11 cellular contexts compared by ENCODE assay signal in the genomic region with DNA sequence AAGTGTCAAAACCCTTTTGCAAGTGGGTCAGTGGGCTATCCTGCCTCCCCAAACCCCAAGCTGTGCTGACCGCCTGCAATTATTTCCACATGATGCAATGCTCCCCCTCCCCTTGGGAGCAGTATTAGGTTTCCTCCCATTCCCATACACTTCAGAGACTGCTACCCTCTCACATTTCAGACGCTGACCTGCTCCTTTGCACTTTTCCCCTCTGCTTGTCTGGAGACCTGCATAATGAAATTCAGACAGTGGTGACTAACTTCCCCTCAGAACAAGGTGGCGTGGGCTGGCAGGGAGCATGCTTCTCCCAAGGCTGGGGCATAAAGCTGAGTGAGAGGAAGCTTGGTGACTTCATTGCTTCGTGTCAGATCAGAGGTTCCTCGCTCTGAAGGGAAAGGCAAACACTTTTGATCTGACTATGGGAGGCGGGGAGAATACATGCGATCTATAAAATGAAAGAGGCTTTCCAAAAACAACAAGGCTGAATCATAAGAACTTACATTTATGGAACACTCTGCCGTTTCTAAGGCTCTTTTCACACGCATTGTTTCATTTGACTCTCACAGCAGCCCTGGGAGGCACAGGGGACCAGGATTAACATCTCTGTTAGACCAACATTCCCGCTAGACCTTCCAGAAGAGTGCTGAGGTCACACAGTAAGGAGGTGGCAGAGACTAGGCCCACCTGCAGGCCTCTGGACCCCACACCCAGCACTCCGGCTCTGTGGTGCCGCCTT. TPM values are rescaled to one million over a fixed set of nuclear protein-coding genes. Genes with fewer than 3 reads are reported as not detected.
DNase-seq lines count a peak whose midpoint lies in the region; ATAC-seq and TF ChIP-seq lines count a peak whose summit lies in the region.
"Had no signal": no experiment of that assay in that cellular context is flagged by ENCODE, and none has a peak within 500 bp of the region (broad histone marks: within the 10 kb centered on the region; RNA-seq: fewer than 3 reads in every experiment).

No MANE protein-coding gene starts in this region.

- H3K36me3 Mint-ChIP-seq in activated T-cell treated with anti-CD3 and anti-CD28 coated beads, Interleukin-2, amount 50 U/mL, for 24 hours (ENCODE audit: low read depth) = no peaks in the 10 kb centered on the region
- no peaks in the 10 kb centered on the region for H3K36me3 Mint-ChIP-seq in activated T-helper 2 cell treated with anti-CD3 and anti-CD28 coated beads, Interferon-gamma antibody, Interleukin-2, Interleukin-4, amounts not matched to agents 10 μg/mL and 5 μg/mL and 100 μg/mL, durations not matched to agents 14 hours and 24 hours and 36 hours (ENCODE audit: low read depth)

- H3K27ac ChIP-seq in thoracic aorta (peak overlapping the region in 1 of 2 donors; percentile 35), substantia nigra (ENCODE audit: low read depth, low read length, poor library complexity, severe bottlenecking) (no peak overlapping the region)
- H3K27ac ChIP-seq: BLaER1, dorsolateral prefrontal cortex, upper lobe of left lung had no signal

- no peaks in the 10 kb centered on the region for H3K36me3 ChIP-seq in thoracic aorta
- H3K36me3 ChIP-seq: BLaER1, upper lobe of left lung had no signal

- H3K4me1 Mint-ChIP-seq in activated T-cell treated with anti-CD3 and anti-CD28 coated beads, Interleukin-2, amount 50 U/mL, for 24 hours (ENCODE audit: low read depth) = peaks cover 13% of the 10 kb centered on the region
- H3K4me1 Mint-ChIP-seq in activated T-helper 2 cell treated with anti-CD3 and anti-CD28 coated beads, Interferon-gamma antibody, Interleukin-2, Interleukin-4, amounts not matched to agents 10 μg/mL and 5 μg/mL and 100 μg/mL, durations not matched to agents 14 hours and 24 hours and 36 hours (ENCODE audit: low read depth) = peaks cover 27% of the 10 kb centered on the region

- peak; percentile 36 for DNase-seq in activated T-cell treated with anti-CD3 and anti-CD28 coated beads, Interleukin-2, amount 50 U/mL, for 24 hours
- DNase-seq in activated T-cell treated with anti-CD3 and anti-CD28 coated beads, Interleukin-2, amount 50 U/mL, for 1 hour = no peak
- peak; percentile 10 for DNase-seq in activated T-helper 2 cell treated with anti-CD3 and anti-CD28 coated beads, Interferon-gamma antibody, Interleukin-2, Interleukin-4, amounts not matched to agents 10 μg/mL and 5 μg/mL and 100 μg/mL, durations not matched to agents 14 hours and 24 hours and 36 hours (ENCODE audit: low spot score)
- DNase-seq in left kidney (ENCODE audit: low read depth, low spot score) (peak; percentile 96), thoracic aorta (ENCODE audit: low spot score) (no peak), substantia nigra (lab: John Stamatoyannopoulos, UW) (no peak), ureter (ENCODE audit: low spot score) (no peak)
- DNase-seq: upper lobe of left lung had no signal

- H3K4me3 Mint-ChIP-seq in activated T-cell treated with anti-CD3 and anti-CD28 coated beads, Interleukin-2, amount 50 U/mL, for 24 hours = no peak overlapping the region
- H3K4me3 Mint-ChIP-seq in activated T-helper 2 cell treated with anti-CD3 and anti-CD28 coated beads, Interferon-gamma antibody, Interleukin-2, Interleukin-4, amounts not matched to agents 10 μg/mL and 5 μg/mL and 100 μg/mL, durations not matched to agents 14 hours and 24 hours and 36 hours (ENCODE audit: low read depth) = no peak overlapping the region

- no peaks in the 10 kb centered on the region for H3K27me3 ChIP-seq in thoracic aorta (replicated peaks; ENCODE audit: insufficient read depth)
- H3K27me3 ChIP-seq: BLaER1, upper lobe of left lung had no signal

- peaks cover 26% of the 10 kb centered on the region for H3K27me3 Mint-ChIP-seq in activated T-cell treated with anti-CD3 and anti-CD28 coated beads, Interleukin-2, amount 50 U/mL, for 24 hours
- peaks cover 2% of the 10 kb centered on the region for H3K27me3 Mint-ChIP-seq in activated T-helper 2 cell treated with anti-CD3 and anti-CD28 coated beads, Interferon-gamma antibody, Interleukin-2, Interleukin-4, amounts not matched to agents 10 μg/mL and 5 μg/mL and 100 μg/mL, durations not matched to agents 14 hours and 24 hours and 36 hours (ENCODE audit: low read depth)

- no peaks in the 10 kb centered on the region for H3K9me3 ChIP-seq in thoracic aorta
- H3K9me3 ChIP-seq: upper lobe of left lung had no signal

- TF ChIP-seq CTCF in thoracic aorta (IDR thresholded peaks at IDR 0.05) = no peak

- H3K4me3 ChIP-seq in thoracic aorta = no peak overlapping the region
- H3K4me3 ChIP-seq: BLaER1, dorsolateral prefrontal cortex, upper lobe of left lung had no signal

- intact Hi-C loops in activated T-helper 2 cell treated with anti-CD3 and anti-CD28 coated beads, Interferon-gamma antibody, Interleukin-2, Interleukin-4, amounts not matched to agents 10 μg/mL and 5 μg/mL and 100 μg/mL, durations not matched to agents 14 hours and 24 hours and 36 hours (cut with micrococcal nuclease) = no loop called here

- peak; percentile 48 for ATAC-seq in thoracic aorta (ENCODE audit: insufficient number of reproducible peaks, low FRiP score, low read depth)
- no peak for ATAC-seq in HG03039 (IDR thresholded peaks at IDR 0.05; ENCODE audit: unreplicated experiment)

- H3K9me3 Mint-ChIP-seq in activated T-cell treated with anti-CD3 and anti-CD28 coated beads, Interleukin-2, amount 50 U/mL, for 24 hours = no peaks in the 10 kb centered on the region
- H3K9me3 Mint-ChIP-seq in activated T-helper 2 cell treated with anti-CD3 and anti-CD28 coated beads, Interferon-gamma antibody, Interleukin-2, Interleukin-4, amounts not matched to agents 10 μg/mL and 5 μg/mL and 100 μg/mL, durations not matched to agents 14 hours and 24 hours and 36 hours = no peaks in the 10 kb centered on the region

- H3K4me1 ChIP-seq in thoracic aorta (ENCODE audit: control insufficient read depth in 1 of 2, low read depth in 2 of 2) = peaks cover 3 to 16% of the 10 kb centered on the region in 2 donors
- H3K4me1 ChIP-seq: upper lobe of left lung had no signal

- H3K27ac Mint-ChIP-seq in activated T-cell treated with anti-CD3 and anti-CD28 coated beads, Interleukin-2, amount 50 U/mL, for 24 hours = peak overlapping the region; percentile 57
- H3K27ac Mint-ChIP-seq in activated T-helper 2 cell treated with anti-CD3 and anti-CD28 coated beads, Interferon-gamma antibody, Interleukin-2, Interleukin-4, amounts not matched to agents 10 μg/mL and 5 μg/mL and 100 μg/mL, durations not matched to agents 14 hours and 24 hours and 36 hours = peak overlapping the region; percentile 62

RNA-seq across cellular contexts. Expression of gene ROR1, which starts 27.5 kb away (rescaled TPM):
- 0.09 TPM in 1 of 2 replicates, not detected in the other for total RNA-seq in activated T-helper 2 cell treated with anti-CD3 and anti-CD28 coated beads, Interferon-gamma antibody, Interleukin-2, Interleukin-4, amounts not matched to agents 10 μg/mL and 5 μg/mL and 100 μg/mL, durations not matched to agents 14 hours and 24 hours and 36 hours
- total RNA-seq in thoracic aorta = 10 to 100 TPM; 41.2 to 51.8 TPM
- 6.2 TPM for total RNA-seq in ureter

Comparison
In these comparisons a context has a peak if more than half of its experiments do, and no peak if none do; other contexts are left out.
1. DNase-seq: peak in activated T-cell treated with anti-CD3 and anti-CD28 coated beads, Interleukin-2, amount 50 U/mL, for 24 hours (single experiment), activated T-helper 2 cell treated with anti-CD3 and anti-CD28 coated beads, Interferon-gamma antibody, Interleukin-2, Interleukin-4, amounts not matched to agents 10 μg/mL and 5 μg/mL and 100 μg/mL, durations not matched to agents 14 hours and 24 hours and 36 hours (single experiment) and left kidney (single experiment); none in activated T-cell treated with anti-CD3 and anti-CD28 coated beads, Interleukin-2, amount 50 U/mL, for 1 hour (single experiment), thoracic aorta (single experiment), substantia nigra (0 of 49) and ureter (single experiment).